12 cellular contexts compared by ENCODE assay signal in genomic region chr19:5983367-5983955, GRCh38. TPM values are rescaled to one million over a fixed set of nuclear protein-coding genes. Genes with fewer than 3 reads are reported as not detected.
DNase-seq lines count a peak whose midpoint lies in the region; ATAC-seq, FAIRE-seq and TF ChIP-seq lines count a peak whose summit lies in the region.
"Had no signal": no experiment of that assay in that cellular context is flagged by ENCODE, and none has a peak within 500 bp of the region (broad histone marks: within the 10 kb centered on the region; RNA-seq: fewer than 3 reads in every experiment).

No MANE protein-coding gene starts in this region.

- no peaks in the 10 kb centered on the region for H3K27me3 ChIP-seq in CD4-positive, CD25-positive, alpha-beta regulatory T cell (ENCODE audit: control insufficient read depth, insufficient read depth, low read length)
- no peaks in the 10 kb centered on the region for H3K27me3 ChIP-seq in HepG2 (ENCODE audit: control insufficient read depth in 1 of 2, insufficient read depth in 2 of 2, low read length in 2 of 2)
- H3K27me3 ChIP-seq: MG63 had no signal

- FAIRE-seq in HepG2 (lab: Jason Lieb, UNC) = peak; percentile 64

- H3K4me3 ChIP-seq in CD4-positive, CD25-positive, alpha-beta regulatory T cell (ENCODE audit: low read depth, low read length) = peak overlapping the region; percentile 65
- H3K4me3 ChIP-seq in HEK293 (ENCODE audit: low read depth, low read length) = no peak overlapping the region
- H3K4me3 ChIP-seq in HepG2 (replicated peaks in 1 of 3; ENCODE audit: insufficient read depth in 1 of 3, low read depth in 2 of 3, low read length in 3 of 3) = peak overlapping the region; percentile 17 to 39 (median 22); a peak in 2 of 6 replicates
- H3K4me3 ChIP-seq: MG63 had no signal

- POLR2A ChIA-PET in HEK293 (lab: Yijun Ruan, JAX) = interaction anchor here (0.6 kb wide), 1 partner anchor 216 kb away, joined by 3 read pairs; no protein-coding TSS in a partner anchor
- POLR2A ChIA-PET in HepG2 (lab: Yijun Ruan, JAX) = interaction anchor here (0.7 to 2.5 kb wide), 3 partner anchors 8 to 21 kb away, joined by 3 to 10 read pairs (median 3); no protein-coding TSS in a partner anchor

- TF ChIP-seq POLR2A in HepG2 (IDR thresholded peaks at IDR 0.05; ENCODE audit: insufficient read depth in 1 of 2, low read depth in 2 of 2, low read length in 2 of 2) = no peak

- no peaks in the 10 kb centered on the region for H3K9me3 ChIP-seq in CD4-positive, CD25-positive, alpha-beta regulatory T cell (ENCODE audit: control insufficient read depth in 2 of 2, low read length in 2 of 2)
- no peaks in the 10 kb centered on the region for H3K9me3 ChIP-seq in HEK293 (ENCODE audit: control insufficient read depth, insufficient read depth, low read depth, low read length)
- H3K9me3 ChIP-seq in HepG2 (ENCODE audit: low read length) = no peaks in the 10 kb centered on the region
- H3K9me3 ChIP-seq: MG63 had no signal

- peak overlapping the region; percentile 84 to 98 (median 90) for H3K27ac Mint-ChIP-seq in CD4-positive, CD25-positive, alpha-beta regulatory T cell
- H3K27ac Mint-ChIP-seq in activated T-helper 2 cell treated with anti-CD3 and anti-CD28 coated beads, Interferon-gamma antibody, Interleukin-2, Interleukin-4, amounts not matched to agents 10 μg/mL and 5 μg/mL and 100 μg/mL, durations not matched to agents 14 hours and 24 hours and 36 hours = peak overlapping the region; percentile 80

- H4K20me1 ChIP-seq in HepG2 (ENCODE audit: insufficient read depth, low read length) = no peaks in the 10 kb centered on the region

- CTCF ChIA-PET in HEK293 (lab: Yijun Ruan, JAX) = interaction anchor here (0.5 to 8.4 kb wide), 5 partner anchors 8 to 179 kb away, joined by 3 to 146 read pairs (median 8); no protein-coding TSS in a partner anchor
- CTCF ChIA-PET in HepG2 (lab: Yijun Ruan, JAX; ENCODE audit: low intra/inter-chr PET ratio, low total read pairs) = no interaction called here

- H3K4me3 Mint-ChIP-seq in CD4-positive, CD25-positive, alpha-beta regulatory T cell = peak overlapping the region; percentile 24 to 74 (median 52)
- H3K4me3 Mint-ChIP-seq in activated T-helper 2 cell treated with anti-CD3 and anti-CD28 coated beads, Interferon-gamma antibody, Interleukin-2, Interleukin-4, amounts not matched to agents 10 μg/mL and 5 μg/mL and 100 μg/mL, durations not matched to agents 14 hours and 24 hours and 36 hours (ENCODE audit: low read depth) = no peak overlapping the region

- H3K27me3 Mint-ChIP-seq in CD4-positive, CD25-positive, alpha-beta regulatory T cell = no peaks in the 10 kb centered on the region
- no peaks in the 10 kb centered on the region for H3K27me3 Mint-ChIP-seq in activated T-helper 2 cell treated with anti-CD3 and anti-CD28 coated beads, Interferon-gamma antibody, Interleukin-2, Interleukin-4, amounts not matched to agents 10 μg/mL and 5 μg/mL and 100 μg/mL, durations not matched to agents 14 hours and 24 hours and 36 hours (ENCODE audit: low read depth)

- peak overlapping the region; percentile 69 for H3K4me2 ChIP-seq in HepG2 (ENCODE audit: low read depth, low read length)

- BruUV-seq in HepG2 (replicated peaks; lab: Mats Ljungman, UMichigan) = no TSS peak

- WGBS in HepG2 (ENCODE audit: low lambda C conversion rate) = 27% methylated on average over 12 of the region's 14 CpGs

- H3K4me1 Mint-ChIP-seq in CD4-positive, CD25-positive, alpha-beta regulatory T cell = peaks cover 0 to 60% (median 36%) of the 10 kb centered on the region in 4 donors
- H3K4me1 Mint-ChIP-seq in activated T-helper 2 cell treated with anti-CD3 and anti-CD28 coated beads, Interferon-gamma antibody, Interleukin-2, Interleukin-4, amounts not matched to agents 10 μg/mL and 5 μg/mL and 100 μg/mL, durations not matched to agents 14 hours and 24 hours and 36 hours (ENCODE audit: low read depth) = peaks cover 47% of the 10 kb centered on the region

- peak overlapping the region; percentile 12 for H2AFZ ChIP-seq in HepG2 (ENCODE audit: low read length)

- H3K9ac ChIP-seq in HepG2 (ENCODE audit: insufficient read depth, low read depth, low read length) = no peak overlapping the region; the same call in 1 of the 2 replicates

- H3K36me3 Mint-ChIP-seq in CD4-positive, CD25-positive, alpha-beta regulatory T cell = no peaks in the 10 kb centered on the region
- peaks cover 2% of the 10 kb centered on the region for H3K36me3 Mint-ChIP-seq in activated T-helper 2 cell treated with anti-CD3 and anti-CD28 coated beads, Interferon-gamma antibody, Interleukin-2, Interleukin-4, amounts not matched to agents 10 μg/mL and 5 μg/mL and 100 μg/mL, durations not matched to agents 14 hours and 24 hours and 36 hours (ENCODE audit: low read depth)

- no peak for TF ChIP-seq RAD21 in HepG2 (CRISPR knock-in tag; IDR thresholded peaks at IDR 0.05)

- peak in 1 of 3 donors; percentile 39 for DNase-seq in CD4-positive, CD25-positive, alpha-beta regulatory T cell
- no peak for DNase-seq in activated T-helper 2 cell treated with anti-CD3 and anti-CD28 coated beads, Interferon-gamma antibody, Interleukin-2, Interleukin-4, amounts not matched to agents 10 μg/mL and 5 μg/mL and 100 μg/mL, durations not matched to agents 14 hours and 24 hours and 36 hours (ENCODE audit: low spot score)
- no peak for DNase-seq in HepG2 (ENCODE audit: low spot score)
- no peak for DNase-seq in NCI-H1417 (lab: John Stamatoyannopoulos, UW)
- no peak for DNase-seq in SW480 (ENCODE audit: low spot score)
- DNase-seq: activated gamma-delta T cell, Calu3, MG63, retina had no signal

- H3K4me1 ChIP-seq in CD4-positive, CD25-positive, alpha-beta regulatory T cell (ENCODE audit: control insufficient read depth, insufficient read depth, low read length, poor library complexity, severe bottlenecking) = peaks cover 42% of the 10 kb centered on the region
- H3K4me1 ChIP-seq in HEK293 (ENCODE audit: control insufficient read depth, insufficient read depth, low read length) = peaks cover 2% of the 10 kb centered on the region; the same call in 1 of the 2 replicates
- peaks cover 93% of the 10 kb centered on the region for H3K4me1 ChIP-seq in HepG2 (ENCODE audit: insufficient read depth, low read length)

- intact Hi-C loops in activated T-helper 2 cell treated with anti-CD3 and anti-CD28 coated beads, Interferon-gamma antibody, Interleukin-2, Interleukin-4, amounts not matched to agents 10 μg/mL and 5 μg/mL and 100 μg/mL, durations not matched to agents 14 hours and 24 hours and 36 hours (cut with micrococcal nuclease) = no loop called here
- intact Hi-C loops in HepG2 (cut with micrococcal nuclease; ENCODE audit: unreplicated experiment) = no loop called here

- TF ChIP-seq CTCF in HEK293 (tag by site-specific recombination; IDR thresholded peaks at IDR 0.05) = no peak
- 0 out of 2 replicates have a peak, but pooled peaks have one; percentile 17 for TF ChIP-seq CTCF in HepG2 (CRISPR knock-in tag; IDR thresholded peaks at IDR 0.05)

- no peak for ATAC-seq in CD4-positive, CD25-positive, alpha-beta regulatory T cell (ENCODE audit: low read depth in 2 of 2)
- ATAC-seq in HepG2 (peak; percentile 49), HG03196 (IDR thresholded peaks at IDR 0.05; ENCODE audit: unreplicated experiment) (no peak)

- no peaks in the 10 kb centered on the region for H3K36me3 ChIP-seq in CD4-positive, CD25-positive, alpha-beta regulatory T cell (ENCODE audit: control insufficient read depth, insufficient read depth, low read length)
- H3K36me3 ChIP-seq in HEK293 (ENCODE audit: control insufficient read depth in 2 of 2, insufficient read depth in 1 of 2, low read length in 2 of 2) = no peaks in the 10 kb centered on the region
- no peaks in the 10 kb centered on the region; a peak in 1 of 5 replicates for H3K36me3 ChIP-seq in HepG2 (replicated peaks in 1 of 2; ENCODE audit: control insufficient read depth in 1 of 2, insufficient read depth in 2 of 2, low read length in 2 of 2)
- H3K36me3 ChIP-seq: MG63 had no signal

- TF ChIP-seq EP300 in HepG2 (IDR thresholded peaks at IDR 0.05; ENCODE audit: low read depth in 2 of 2, low read length in 2 of 2) = peak in 1 of 2 experiments; percentile 39; a peak in 1 of 4 replicates
- TF ChIP-seq EP300 in HepG2 (CRISPR knock-in tag; IDR thresholded peaks at IDR 0.05; ENCODE audit: borderline replicate concordance) = no peak

- H3K9me3 Mint-ChIP-seq in CD4-positive, CD25-positive, alpha-beta regulatory T cell = peaks cover 0 to 1% (median 0%) of the 10 kb centered on the region in 7 donors
- H3K9me3 Mint-ChIP-seq in activated T-helper 2 cell treated with anti-CD3 and anti-CD28 coated beads, Interferon-gamma antibody, Interleukin-2, Interleukin-4, amounts not matched to agents 10 μg/mL and 5 μg/mL and 100 μg/mL, durations not matched to agents 14 hours and 24 hours and 36 hours = no peaks in the 10 kb centered on the region

- H3K27ac ChIP-seq in CD4-positive, CD25-positive, alpha-beta regulatory T cell (ENCODE audit: insufficient read depth, low read length, poor library complexity, severe bottlenecking) = peak overlapping the region; percentile 69
- H3K27ac ChIP-seq in HEK293 (ENCODE audit: extremely low read depth, low read depth, low read length) = no peak overlapping the region
- peak overlapping the region; percentile 56 for H3K27ac ChIP-seq in HepG2 (ENCODE audit: extremely low read length, insufficient read depth, low read length)
- H3K27ac ChIP-seq: VCaP had no signal

- in situ Hi-C loops in HepG2 (cut with HindIII; ENCODE audit: extremely low pct_ligation_motif_present, low pct_unique_long_range_greater_than_20kb) = no loop called here

- peaks cover 13% of the 10 kb centered on the region for H3K79me2 ChIP-seq in HepG2 (ENCODE audit: insufficient read depth, low read length)

RNA-seq across cellular contexts. Expression of gene RANBP3, which starts 5.5 kb away (rescaled TPM):
- 106 TPM for total RNA-seq in CD4-positive, CD25-positive, alpha-beta regulatory T cell
- 10 to 100 TPM in 2 of 4 donors, 1 to 10 TPM in 2; 8.0 to 12.1 (median 10.0) TPM for polyA plus RNA-seq in CD4-positive, CD25-positive, alpha-beta regulatory T cell
- 98.2 and 105 TPM in 2 replicates for total RNA-seq in activated T-helper 2 cell treated with anti-CD3 and anti-CD28 coated beads, Interferon-gamma antibody, Interleukin-2, Interleukin-4, amounts not matched to agents 10 μg/mL and 5 μg/mL and 100 μg/mL, durations not matched to agents 14 hours and 24 hours and 36 hours
- total RNA-seq in HepG2 (2016; rRNA removed; fragmentation: Illumina TruSeq; extraction: Trizol) = 37.2 and 39.5 TPM in 2 replicates
- 15.1 and 18.2 TPM in 2 replicates for total RNA-seq in HepG2 (2016; cell fraction: cytosol; rRNA removed; fragmentation: Illumina TruSeq; extraction: Trizol; ENCODE audit: low read depth)
- 27.1 and 40.8 TPM in 2 replicates for total RNA-seq in HepG2 (2016; cell fraction: insoluble cytoplasmic fraction; rRNA removed; fragmentation: Illumina TruSeq; extraction: Trizol)
- 19.4 and 20.4 TPM in 2 replicates for total RNA-seq in HepG2 (2016; cell fraction: membrane; rRNA removed; fragmentation: Illumina TruSeq; extraction: Trizol)
- 47.7 and 56.8 TPM in 2 replicates for total RNA-seq in HepG2 (2016; cell fraction: nucleus; rRNA removed; fragmentation: Illumina TruSeq; extraction: Trizol)
- polyA plus RNA-seq in HepG2 (2011; rRNA removed) = 149 and 151 TPM in 2 replicates
- 91.7 and 149 TPM in 2 replicates for polyA plus RNA-seq in HepG2 (2011; cell fraction: cytosol; rRNA removed)
- polyA plus RNA-seq in HepG2 (2011; cell fraction: nucleus; rRNA removed) = 233 and 293 TPM in 2 replicates
- 62.1 and 64.6 TPM in 2 replicates for polyA plus RNA-seq in HepG2 (2012)
- 10.3 and 11.7 TPM in 2 replicates for polyA plus RNA-seq in HepG2 (2016; cell fraction: cytosol; fragmentation: Illumina TruSeq; extraction: Trizol; ENCODE audit: low read depth)
- polyA plus RNA-seq in HepG2 (2016; cell fraction: insoluble cytoplasmic fraction; fragmentation: Illumina TruSeq; extraction: Trizol; ENCODE audit: low read depth) = 53.5 and 62.0 TPM in 2 replicates
- polyA plus RNA-seq in HepG2 (2016; cell fraction: membrane; fragmentation: Illumina TruSeq; extraction: Trizol; ENCODE audit: low read depth) = 18.2 and 24.3 TPM in 2 replicates
- polyA plus RNA-seq in HepG2 (2016; cell fraction: nucleus; fragmentation: Illumina TruSeq; extraction: Trizol; ENCODE audit: insufficient read depth, low read depth) = 127 and 170 TPM in 2 replicates
- 43.2 and 193 TPM in 2 replicates for polyA minus RNA-seq in HepG2 (2011; rRNA and poly(A)+ RNA removed; ENCODE audit: low replicate concordance)
- polyA minus RNA-seq in HepG2 (2011; cell fraction: cytosol; rRNA and poly(A)+ RNA removed) = 76.9 and 86.6 TPM in 2 replicates
- 74.3 and 80.3 TPM in 2 replicates for polyA minus RNA-seq in HepG2 (2011; cell fraction: nucleus; rRNA and poly(A)+ RNA removed)
